In the genomic region with DNA sequence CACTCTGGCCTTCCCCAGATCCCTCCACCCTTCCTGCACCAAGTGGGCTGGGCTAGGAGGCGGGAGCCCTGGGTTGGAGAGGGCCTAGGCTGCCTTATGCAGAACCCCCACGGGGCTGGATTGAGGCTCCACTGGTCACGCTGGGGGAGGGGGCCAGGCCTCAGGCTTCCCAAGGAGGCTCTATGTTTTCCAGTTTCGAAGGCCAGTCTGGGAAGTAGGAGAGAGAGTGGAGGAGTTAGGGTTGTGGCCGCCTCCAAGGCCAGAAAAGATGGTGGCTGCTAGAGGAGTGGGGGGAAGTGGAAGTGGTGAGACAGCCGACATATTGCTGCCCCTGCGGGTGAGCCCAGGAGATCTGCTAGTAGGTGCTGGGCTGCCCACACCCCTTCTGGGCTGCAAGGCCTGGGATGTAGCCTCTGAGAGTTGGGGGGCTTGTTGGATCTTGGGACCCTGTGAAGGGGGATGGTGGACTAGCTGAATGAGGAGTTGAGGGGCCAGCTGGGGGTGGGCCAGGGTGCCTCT, we compare ENCODE assay signal across 8 cellular contexts. TPM values are rescaled to one million over a fixed set of nuclear protein-coding genes. Genes with fewer than 3 reads are reported as not detected.
DNase-seq lines count a peak whose midpoint lies in the region; ATAC-seq and TF ChIP-seq lines count a peak whose summit lies in the region.

No MANE protein-coding gene starts in this region.

- H3K4me3 ChIP-seq in DND-41 (ENCODE audit: low read depth in 1 of 2, low read length in 2 of 2): peak overlapping the region; percentile 66 to 91
- peak overlapping the region; percentile 94 for H3K4me3 ChIP-seq in MM.1S (ENCODE audit: low read length)
- peak overlapping the region; percentile 82 to 100 (median 93) for H3K4me3 ChIP-seq in heart left ventricle
- H3K4me3 ChIP-seq in sigmoid colon: peak overlapping the region; percentile 63 to 96 (median 74)

- intact Hi-C loops in heart left ventricle (cut with DNase I) (loop anchor here in 3 of 10 donors (5.0 kb wide), 1 partner anchor 85 kb away; a partner anchor contains a TSS), sigmoid colon (cut with DNase I) (no loop called here)

- peak; percentile 57 for DNase-seq in DND-41
- no peak for DNase-seq in MM.1S
- DNase-seq in activated naive CD4-positive, alpha-beta T cell treated with anti-CD3 and anti-CD28 coated beads, Interleukin-2, amount 50 U/mL, for 72 hours (ENCODE audit: low spot score in 2 of 2): no peak
- peak in 3 of 5 donors; percentile 56 to 63 (median 58) for DNase-seq in heart left ventricle
- no peak for DNase-seq in sigmoid colon
- DNase-seq in NCI-H1694 (lab: John Stamatoyannopoulos, UW): no peak
- no peak for DNase-seq in amniotic stem cell (lab: John Stamatoyannopoulos, UW)

- TF ChIP-seq POLR2A in heart left ventricle (IDR thresholded peaks at IDR 0.05) (no peak), sigmoid colon (IDR thresholded peaks at IDR 0.05) (no peak)

- H4K20me1 ChIP-seq in DND-41 (ENCODE audit: insufficient read depth, low read length): peaks cover 49% of the 10 kb centered on the region
- no peaks in the 10 kb centered on the region for H4K20me1 ChIP-seq in MM.1S (ENCODE audit: insufficient read depth, low read length)

- 6 to 18% (median 10%) methylated on average over 6 to 7 of the region's 7 CpGs for WGBS in heart left ventricle, 4 donors
- 14 to 50% methylated on average over 7 of the region's 7 CpGs for WGBS in sigmoid colon, 2 donors

- peaks cover 10% of the 10 kb centered on the region for H3F3A ChIP-seq in MM.1S (ENCODE audit: insufficient read depth, low read length)

- H3K9ac ChIP-seq in DND-41 (ENCODE audit: low read depth, low read length) (peak overlapping the region; percentile 79), MM.1S (ENCODE audit: low read length) (peak overlapping the region; percentile 85)

- H3K9me3 Mint-ChIP-seq in activated naive CD4-positive, alpha-beta T cell treated with anti-CD3 and anti-CD28 coated beads, Interleukin-2, amount 50 U/mL, for 72 hours: no peaks in the 10 kb centered on the region

- no peak for TF ChIP-seq CTCF in DND-41 (IDR thresholded peaks at IDR 0.05; ENCODE audit: borderline replicate concordance, extremely low read depth, low read length, poor library complexity, severe bottlenecking)
- no peak for TF ChIP-seq CTCF in MM.1S (IDR thresholded peaks at IDR 0.05; ENCODE audit: low read length)
- TF ChIP-seq CTCF in heart left ventricle (IDR thresholded peaks at IDR 0.05): no peak
- no peak for TF ChIP-seq CTCF in sigmoid colon (IDR thresholded peaks at IDR 0.05)

- H2AFZ ChIP-seq in DND-41 (ENCODE audit: low read depth, low read length): peak overlapping the region; percentile 68
- H2AFZ ChIP-seq in MM.1S (ENCODE audit: low read length): peak overlapping the region; percentile 39; the same call in 1 of the 2 replicates

- no peaks in the 10 kb centered on the region for H3K27me3 ChIP-seq in DND-41 (ENCODE audit: insufficient read depth, low read length, poor library complexity)
- no peaks in the 10 kb centered on the region for H3K27me3 ChIP-seq in MM.1S (replicated peaks; ENCODE audit: insufficient read depth, low read length)
- H3K27me3 ChIP-seq in heart left ventricle: no peaks in the 10 kb centered on the region
- no peaks in the 10 kb centered on the region for H3K27me3 ChIP-seq in sigmoid colon

- no peak for ATAC-seq in DND-41 (ENCODE audit: insufficient read depth, low read depth)
- no peak for ATAC-seq in activated naive CD4-positive, alpha-beta T cell treated with anti-CD3 and anti-CD28 coated beads, Interleukin-2, amount 50 U/mL, for 72 hours
- ATAC-seq in heart left ventricle: no peak
- ATAC-seq in HG03571 (IDR thresholded peaks at IDR 0.05; ENCODE audit: unreplicated experiment): no peak

- H3K9me2 ChIP-seq in MM.1S (replicated peaks; ENCODE audit: insufficient read depth, low read length): no peaks in the 10 kb centered on the region

- peak overlapping the region; percentile 87 for H3K4me2 ChIP-seq in DND-41 (ENCODE audit: insufficient read depth, low read length)
- H3K4me2 ChIP-seq in MM.1S (ENCODE audit: low read depth, low read length): peak overlapping the region; percentile 97

- H3K9me3 ChIP-seq in DND-41 (ENCODE audit: insufficient read depth, low read length, severe bottlenecking) (no peaks in the 10 kb centered on the region), MM.1S (replicated peaks; ENCODE audit: insufficient read depth, low read length) (no peaks in the 10 kb centered on the region), heart left ventricle (no peaks in the 10 kb centered on the region), sigmoid colon (no peaks in the 10 kb centered on the region)

- H3K27ac Mint-ChIP-seq in activated naive CD4-positive, alpha-beta T cell treated with anti-CD3 and anti-CD28 coated beads, Interleukin-2, amount 50 U/mL, for 72 hours: peak overlapping the region; percentile 91 to 98

- peaks cover 46% of the 10 kb centered on the region for H3K4me1 ChIP-seq in DND-41 (ENCODE audit: insufficient read depth, low read length)
- H3K4me1 ChIP-seq in MM.1S (ENCODE audit: low read length): 0 out of 2 replicates have a peak, but pooled peaks cover 6% of the 10 kb centered on the region
- peaks cover 13 to 66% (median 50%) of the 10 kb centered on the region in 12 donors for H3K4me1 ChIP-seq in heart left ventricle
- H3K4me1 ChIP-seq in sigmoid colon: peaks cover 0 to 66% (median 52%) of the 10 kb centered on the region in 4 donors

- H3K27ac ChIP-seq in DND-41 (ENCODE audit: low read length) (peak overlapping the region; percentile 89), MM.1S (ENCODE audit: low read length) (peak overlapping the region; percentile 53; the same call in 1 of the 2 replicates), heart left ventricle (peak overlapping the region; percentile 76 to 99 (median 94)), sigmoid colon (peak overlapping the region; percentile 87 to 94 (median 90))

- H3K79me2 ChIP-seq in DND-41 (ENCODE audit: insufficient read depth, low read length) (peaks cover 66% of the 10 kb centered on the region), MM.1S (ENCODE audit: low read length) (peaks cover 60% of the 10 kb centered on the region)

- H3K36me3 ChIP-seq in DND-41 (ENCODE audit: insufficient read depth, low read length): peaks cover 39% of the 10 kb centered on the region
- no peaks in the 10 kb centered on the region for H3K36me3 ChIP-seq in MM.1S (replicated peaks; ENCODE audit: insufficient read depth, low read length)
- peaks cover 0 to 28% (median 0%) of the 10 kb centered on the region in 9 donors for H3K36me3 ChIP-seq in heart left ventricle
- H3K36me3 ChIP-seq in sigmoid colon: no peaks in the 10 kb centered on the region

- TF ChIP-seq EP300 in sigmoid colon (IDR thresholded peaks at IDR 0.05): no peak

- peaks cover 21 to 28% of the 10 kb centered on the region in 2 donors for H3K36me3 Mint-ChIP-seq in activated naive CD4-positive, alpha-beta T cell treated with anti-CD3 and anti-CD28 coated beads, Interleukin-2, amount 50 U/mL, for 72 hours

RNA-seq across cellular contexts. Expression of a gene that starts 1.2 kb away (rescaled TPM):
- 100 to 1,000 TPM; 313 to 349 TPM for total RNA-seq in activated naive CD4-positive, alpha-beta T cell treated with anti-CD3 and anti-CD28 coated beads, Interleukin-2, amount 50 U/mL, for 72 hours
- total RNA-seq in heart left ventricle (100 to 1,000 TPM; 106 to 365 (median 140) TPM), sigmoid colon (100 to 1,000 TPM; 149 to 171 (median 163) TPM)
- polyA plus RNA-seq in heart left ventricle (100 to 1,000 TPM in 1 of 2 donors, 10 to 100 TPM in 1; 93.2 to 180 TPM), sigmoid colon (100 to 1,000 TPM in 1 of 3 donors, 10 to 100 TPM in 2; 43.9 to 125 (median 64.3) TPM)

RNA-seq across cellular contexts. Expression of a gene that starts 31.8 kb away (rescaled TPM):
- total RNA-seq in activated naive CD4-positive, alpha-beta T cell treated with anti-CD3 and anti-CD28 coated beads, Interleukin-2, amount 50 U/mL, for 72 hours: 1 to 10 TPM in 1 of 2 donors, under 1 TPM in 1; 0.77 to 4.1 TPM
- total RNA-seq in heart left ventricle: 10 to 100 TPM; 12.9 to 60.1 (median 17.8) TPM
- polyA plus RNA-seq in heart left ventricle: 10 to 100 TPM; 21.1 to 37.5 TPM
- total RNA-seq in sigmoid colon: 10 to 100 TPM in 3 of 4 donors, 1 to 10 TPM in 1; 7.9 to 54.6 (median 25.0) TPM
- 10 to 100 TPM; 12.0 to 39.2 (median 15.3) TPM for polyA plus RNA-seq in sigmoid colon

RNA-seq across cellular contexts. Expression of a gene that starts 32.1 kb away (rescaled TPM):
- total RNA-seq in activated naive CD4-positive, alpha-beta T cell treated with anti-CD3 and anti-CD28 coated beads, Interleukin-2, amount 50 U/mL, for 72 hours: not detected
- total RNA-seq in heart left ventricle (10 to 100 TPM in 3 of 9 donors, 1 to 10 TPM in 6; 3.6 to 14.8 (median 8.4) TPM), sigmoid colon (under 1 TPM in 1 of 4 donors, not detected in 3; 0.28 TPM)
- polyA plus RNA-seq in heart left ventricle (1 to 10 TPM; 1.0 to 8.8 TPM), sigmoid colon (under 1 TPM in 1 of 3 donors, not detected in 2; 0.07 TPM)

RNA-seq across cellular contexts. Expression of a gene that starts 41.7 kb away (rescaled TPM):
- total RNA-seq in activated naive CD4-positive, alpha-beta T cell treated with anti-CD3 and anti-CD28 coated beads, Interleukin-2, amount 50 U/mL, for 72 hours: not detected
- total RNA-seq in heart left ventricle: 10 to 100 TPM in 8 of 9 donors, 1 to 10 TPM in 1; 8.8 to 68.3 (median 31.5) TPM
- 10 to 100 TPM in 1 of 2 donors, 1 to 10 TPM in 1; 1.3 to 29.7 TPM for polyA plus RNA-seq in heart left ventricle
- total RNA-seq in sigmoid colon: not detected
- under 1 TPM in 2 of 3 donors, not detected in 1; 0.13 to 0.46 TPM for polyA plus RNA-seq in sigmoid colon

RNA-seq across cellular contexts. Expression of a gene that starts 45.8 kb away (rescaled TPM):
- total RNA-seq in activated naive CD4-positive, alpha-beta T cell treated with anti-CD3 and anti-CD28 coated beads, Interleukin-2, amount 50 U/mL, for 72 hours: not detected
- total RNA-seq in heart left ventricle (under 1 TPM in 1 of 9 donors, not detected in 8; 0.40 TPM), sigmoid colon (not detected)
- polyA plus RNA-seq in heart left ventricle (not detected), sigmoid colon (under 1 TPM in 1 of 3 donors, not detected in 2; 0.06 TPM)

Comparison
In these comparisons a context has a peak if more than half of its experiments do, and no peak if none do; other contexts are left out.
1. DNase-seq: peak in DND-41 (single experiment) and heart left ventricle (3 of 5); none in MM.1S (single experiment), activated naive CD4-positive, alpha-beta T cell treated with anti-CD3 and anti-CD28 coated beads, Interleukin-2, amount 50 U/mL, for 72 hours (0 of 2), sigmoid colon (single experiment), NCI-H1694 (single experiment) and amniotic stem cell (single experiment).
2. Peak in every context shown above with its lines, with median percentiles within 50 percentile points of each other: H3K27ac ChIP-seq and H3K4me3 ChIP-seq.